In the genomic region with DNA sequence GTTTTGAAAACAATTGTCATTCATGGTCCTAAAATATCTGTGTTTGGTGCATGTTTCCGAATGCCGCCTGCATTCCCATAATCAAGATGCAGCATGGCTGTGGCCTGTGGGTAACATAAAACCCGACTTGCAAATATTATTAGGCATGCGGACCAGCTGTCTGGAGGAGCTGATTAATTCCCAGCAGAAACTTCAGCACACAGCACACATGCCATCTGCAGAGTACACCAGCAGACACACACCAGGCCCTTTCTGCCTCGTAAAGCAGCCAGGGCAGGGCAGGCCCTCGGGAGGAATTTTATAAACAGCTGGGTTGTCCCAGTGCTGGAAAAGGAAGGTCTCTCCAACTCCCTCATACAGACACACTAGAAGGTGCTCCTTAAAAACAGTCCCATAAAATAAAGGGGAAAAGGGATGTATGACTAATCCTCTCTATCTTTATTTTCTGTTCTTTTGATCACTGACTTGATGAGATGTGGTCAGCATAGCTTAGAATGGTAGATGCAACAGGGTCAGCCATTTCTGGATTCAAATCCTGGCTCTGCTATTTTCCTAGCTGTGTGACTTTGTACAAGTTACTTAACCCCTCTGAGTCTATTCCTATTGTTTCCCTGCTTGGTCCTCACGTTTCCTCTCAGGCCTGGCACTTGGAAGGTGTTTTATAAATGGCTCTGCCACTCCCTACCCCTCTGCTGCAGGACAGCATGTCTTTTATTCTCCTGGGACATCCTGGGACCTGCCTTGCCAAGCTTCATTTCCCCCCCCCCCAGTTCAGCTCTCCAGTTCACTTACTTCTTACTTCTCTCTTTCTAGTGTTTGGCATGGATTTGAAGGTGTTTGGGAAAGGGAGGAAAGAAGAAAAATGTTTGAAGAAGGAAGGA, we compare ENCODE assay signal across 11 cellular contexts.
DNase-seq lines count a peak whose midpoint lies in the region; ATAC-seq lines count a peak whose summit lies in the region.
"Had no signal": no experiment of that assay in that cellular context is flagged by ENCODE, and none has a peak within 500 bp of the region (broad histone marks: within the 10 kb centered on the region; RNA-seq: fewer than 3 reads in every experiment).

No MANE protein-coding gene starts in this region.

- no peak for DNase-seq in activated naive CD4-positive, alpha-beta T cell (lab: John Stamatoyannopoulos, UW)
- DNase-seq in iris pigment epithelial cell (ENCODE audit: low read depth): peak; percentile 26
- no peak for DNase-seq in substantia nigra (lab: John Stamatoyannopoulos, UW)
- no peak for DNase-seq in activated CD8-positive, alpha-beta memory T cell treated with anti-CD3 and anti-CD28 coated beads, Interleukin-2, amount 50 U/mL, for 48 hours
- DNase-seq: brain microvascular endothelial cell had no signal

- peak overlapping the region; percentile 93 for H3K27ac Mint-ChIP-seq in activated naive CD4-positive, alpha-beta T cell treated with anti-CD3 and anti-CD28 coated beads, Interleukin-2, amount 50 U/mL, for 24 hours
- peak overlapping the region; percentile 42 for H3K27ac Mint-ChIP-seq in activated T-helper 17 cell treated with anti-CD3 and anti-CD28 coated beads, Interleukin-2, amount 50 U/mL, for 72 hours
- no peak overlapping the region for H3K27ac Mint-ChIP-seq in stimulated activated memory B cell treated with anti-CD40 and anti-IgM and Interleukin-4, amounts not matched to agents 10 μg/mL and 1 μg/mL and 100 μg/mL, for 72 hours
- H3K27ac Mint-ChIP-seq: GM23338 had no signal

- no peaks in the 10 kb centered on the region for H3K27me3 Mint-ChIP-seq in activated naive CD4-positive, alpha-beta T cell treated with anti-CD3 and anti-CD28 coated beads, Interleukin-2, amount 50 U/mL, for 24 hours
- H3K27me3 Mint-ChIP-seq in activated T-helper 17 cell treated with anti-CD3 and anti-CD28 coated beads, Interleukin-2, amount 50 U/mL, for 72 hours: no peaks in the 10 kb centered on the region
- H3K27me3 Mint-ChIP-seq in stimulated activated memory B cell treated with anti-CD40 and anti-IgM and Interleukin-4, amounts not matched to agents 10 μg/mL and 1 μg/mL and 100 μg/mL, for 72 hours: no peaks in the 10 kb centered on the region

- peaks cover 76% of the 10 kb centered on the region for H3K4me1 Mint-ChIP-seq in activated naive CD4-positive, alpha-beta T cell treated with anti-CD3 and anti-CD28 coated beads, Interleukin-2, amount 50 U/mL, for 24 hours
- peaks cover 50% of the 10 kb centered on the region for H3K4me1 Mint-ChIP-seq in activated T-helper 17 cell treated with anti-CD3 and anti-CD28 coated beads, Interleukin-2, amount 50 U/mL, for 72 hours
- H3K4me1 Mint-ChIP-seq in stimulated activated memory B cell treated with anti-CD40 and anti-IgM and Interleukin-4, amounts not matched to agents 10 μg/mL and 1 μg/mL and 100 μg/mL, for 72 hours: peaks cover 4% of the 10 kb centered on the region

- peak overlapping the region; percentile 11 for H3K27ac ChIP-seq in substantia nigra (ENCODE audit: low read depth, low read length, poor library complexity, severe bottlenecking)
- H3K27ac ChIP-seq: brain microvascular endothelial cell, C4-2B had no signal

- no peaks in the 10 kb centered on the region for H3K9me3 Mint-ChIP-seq in activated naive CD4-positive, alpha-beta T cell treated with anti-CD3 and anti-CD28 coated beads, Interleukin-2, amount 50 U/mL, for 24 hours
- H3K9me3 Mint-ChIP-seq in activated T-helper 17 cell treated with anti-CD3 and anti-CD28 coated beads, Interleukin-2, amount 50 U/mL, for 72 hours: no peaks in the 10 kb centered on the region
- H3K9me3 Mint-ChIP-seq in stimulated activated memory B cell treated with anti-CD40 and anti-IgM and Interleukin-4, amounts not matched to agents 10 μg/mL and 1 μg/mL and 100 μg/mL, for 72 hours: no peaks in the 10 kb centered on the region
- H3K9me3 Mint-ChIP-seq: GM23338 had no signal

- H3K36me3 Mint-ChIP-seq in activated naive CD4-positive, alpha-beta T cell treated with anti-CD3 and anti-CD28 coated beads, Interleukin-2, amount 50 U/mL, for 24 hours: peaks cover 38% of the 10 kb centered on the region
- H3K36me3 Mint-ChIP-seq in activated T-helper 17 cell treated with anti-CD3 and anti-CD28 coated beads, Interleukin-2, amount 50 U/mL, for 72 hours (ENCODE audit: low read depth): peaks cover 100% of the 10 kb centered on the region
- peaks cover 71% of the 10 kb centered on the region for H3K36me3 Mint-ChIP-seq in stimulated activated memory B cell treated with anti-CD40 and anti-IgM and Interleukin-4, amounts not matched to agents 10 μg/mL and 1 μg/mL and 100 μg/mL, for 72 hours

- no peak for ATAC-seq in activated T-helper 17 cell treated with anti-CD3 and anti-CD28 coated beads, Interleukin-2, amount 50 U/mL, for 72 hours (replicated peaks)
- no peak for ATAC-seq in stimulated activated memory B cell treated with anti-CD40 and anti-IgM and Interleukin-4, amounts not matched to agents 10 μg/mL and 1 μg/mL and 100 μg/mL, for 72 hours
- no peak for ATAC-seq in GM18867 (IDR thresholded peaks at IDR 0.05; ENCODE audit: unreplicated experiment)
- ATAC-seq: GM23338 had no signal

- no peak overlapping the region for H3K4me3 Mint-ChIP-seq in activated naive CD4-positive, alpha-beta T cell treated with anti-CD3 and anti-CD28 coated beads, Interleukin-2, amount 50 U/mL, for 24 hours
- no peak overlapping the region for H3K4me3 Mint-ChIP-seq in activated T-helper 17 cell treated with anti-CD3 and anti-CD28 coated beads, Interleukin-2, amount 50 U/mL, for 72 hours
- no peak overlapping the region for H3K4me3 Mint-ChIP-seq in stimulated activated memory B cell treated with anti-CD40 and anti-IgM and Interleukin-4, amounts not matched to agents 10 μg/mL and 1 μg/mL and 100 μg/mL, for 72 hours
- H3K4me3 Mint-ChIP-seq: GM23338 had no signal
